Comparison of ENCODE assay signal across 1 cellular context in the genomic region with DNA sequence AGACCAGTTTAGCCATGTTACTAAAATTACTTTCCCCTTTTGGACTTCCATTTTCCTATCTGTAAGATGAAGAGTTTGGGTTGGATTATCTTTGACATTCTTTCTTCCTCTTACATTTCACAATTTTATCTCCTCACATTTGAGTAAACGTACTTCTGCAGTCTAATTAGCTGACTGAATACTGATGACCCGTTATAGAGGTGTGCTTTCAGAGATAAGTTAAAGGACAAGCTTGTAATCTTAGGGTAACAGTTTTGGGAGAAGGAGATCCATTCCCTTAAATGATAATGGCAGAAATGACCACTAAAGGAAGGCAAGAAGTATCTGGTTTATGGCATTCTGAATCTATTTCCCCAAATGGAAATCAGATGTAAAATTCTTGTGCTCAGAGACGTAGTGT.
TF ChIP-seq lines count a peak whose summit lies in the region.

No MANE protein-coding gene starts in this region.

TF ChIP-seq in K562, 482 proteins besides CTCF, POLR2A, EP300 and RAD21:
- TF ChIP-seq NCOR1 (IDR thresholded peaks at IDR 0.05) (peak; percentile 38; the same call in 1 of the 2 replicates), TEAD4 (IDR thresholded peaks at IDR 0.05; ENCODE audit: low read length) (peak; percentile 63), TEAD4 (CRISPR knock-in tag; IDR thresholded peaks at IDR 0.05; ENCODE audit: borderline replicate concordance) (no peak), TRIM24 (IDR thresholded peaks at IDR 0.05) (peak in 1 of 2 experiments; percentile 45; a peak in 1 of 4 replicates), EWSR1 (IDR thresholded peaks at IDR 0.05; ENCODE audit: borderline replicate concordance, low read depth, partially characterized antibody) (no peak), TAL1 (IDR thresholded peaks at IDR 0.05) (peak; percentile 36), KLF16 (IDR thresholded peaks at IDR 0.05) (peak; percentile 49), CBFA2T3 (IDR thresholded peaks at IDR 0.05) (peak; percentile 67), ARID1B (IDR thresholded peaks at IDR 0.05) (peak; percentile 38; the same call in 1 of the 2 replicates), POLR2B (IDR thresholded peaks at IDR 0.05; ENCODE audit: low read depth, partially characterized antibody) (no peak), TCF3 (CRISPR knock-in tag; IDR thresholded peaks at IDR 0.05) (peak; percentile 43; the same call in 1 of the 2 replicates), ZNF431 (CRISPR knock-in tag; IDR thresholded peaks at IDR 0.05) (no peak), CBFA2T2 (conservative IDR thresholded peaks at IDR 0.05) (peak; percentile 46; the same call in 1 of the 2 replicates)
- TF ChIP-seq, protein P1, sequence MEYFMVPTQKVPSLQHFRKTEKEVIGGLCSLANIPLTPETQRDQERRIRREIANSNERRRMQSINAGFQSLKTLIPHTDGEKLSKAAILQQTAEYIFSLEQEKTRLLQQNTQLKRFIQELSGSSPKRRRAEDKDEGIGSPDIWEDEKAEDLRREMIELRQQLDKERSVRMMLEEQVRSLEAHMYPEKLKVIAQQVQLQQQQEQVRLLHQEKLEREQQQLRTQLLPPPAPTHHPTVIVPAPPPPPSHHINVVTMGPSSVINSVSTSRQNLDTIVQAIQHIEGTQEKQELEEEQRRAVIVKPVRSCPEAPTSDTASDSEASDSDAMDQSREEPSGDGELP (CRISPR knock-in tag; IDR thresholded peaks at IDR 0.05; ENCODE audit: borderline replicate concordance): no peak
